16 cellular contexts compared by ENCODE assay signal in the genomic region with DNA sequence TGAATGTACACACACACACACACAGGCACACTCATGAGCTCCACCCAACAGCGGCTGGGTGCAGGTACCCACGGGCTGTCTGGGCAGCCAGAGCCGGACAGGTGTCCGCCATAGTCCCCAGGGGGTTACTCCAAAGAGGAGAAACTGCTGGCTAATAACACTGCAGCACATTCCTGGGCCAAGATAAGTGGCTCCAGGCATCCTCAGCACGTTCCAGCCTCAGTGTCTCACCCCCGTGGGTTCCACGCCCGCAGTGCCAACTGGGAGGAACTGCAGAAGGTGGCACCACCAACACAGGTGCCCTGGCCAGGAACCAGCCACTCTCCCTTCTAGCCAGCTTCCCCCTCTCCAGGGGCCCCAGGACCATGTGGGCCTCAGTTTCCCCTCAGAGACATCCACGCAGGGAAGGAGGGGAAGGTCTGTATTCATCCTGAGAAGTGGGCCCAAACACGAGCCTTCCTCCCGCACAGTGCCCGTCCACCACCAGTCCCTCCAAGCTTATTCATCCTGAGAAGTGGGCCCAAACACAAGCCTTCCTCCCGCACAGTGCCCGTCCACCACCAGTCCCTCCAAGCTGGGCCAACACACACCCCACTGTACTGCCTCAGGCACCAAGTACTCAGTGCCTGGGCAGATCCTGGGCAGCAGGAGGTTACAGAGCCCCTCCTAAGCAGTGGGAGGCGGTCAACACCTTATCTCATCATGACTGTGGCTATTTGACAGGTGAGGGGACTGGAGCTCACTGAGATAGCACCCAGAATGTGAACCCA. TPM values are rescaled to one million over a fixed set of nuclear protein-coding genes. Genes with fewer than 3 reads are reported as not detected.
DNase-seq lines count a peak whose midpoint lies in the region; ATAC-seq and TF ChIP-seq lines count a peak whose summit lies in the region.
"Had no signal": no experiment of that assay in that cellular context is flagged by ENCODE, and none has a peak within 500 bp of the region (broad histone marks: within the 10 kb centered on the region; RNA-seq: fewer than 3 reads in every experiment).

No MANE protein-coding gene starts in this region.

- H3K27me3 ChIP-seq in BE2C (no peaks in the 10 kb centered on the region), adrenal gland (no peaks in the 10 kb centered on the region), lung (ENCODE audit: control insufficient read depth, insufficient read depth) (no peaks in the 10 kb centered on the region), spleen (replicated peaks in 1 of 7) (peaks cover 0 to 3% (median 0%) of the 10 kb centered on the region in 7 donors)

- no peak for ATAC-seq in lung (ENCODE audit: insufficient read depth, low FRiP score)
- no peak for ATAC-seq in HG02759 (IDR thresholded peaks at IDR 0.05; ENCODE audit: unreplicated experiment)
- ATAC-seq: activated naive CD4-positive, alpha-beta T cell treated with anti-CD3 and anti-CD28 coated beads, Interleukin-2, amount 50 U/mL, for 72 hours had no signal

- H3K4me1 ChIP-seq in BE2C (peaks cover 6% of the 10 kb centered on the region), adrenal gland (replicated peaks in 1 of 2) (peaks cover 48 to 62% of the 10 kb centered on the region in 2 donors), lung (ENCODE audit: control insufficient read depth in 2 of 2, insufficient read depth in 2 of 2, low read length in 2 of 2) (peaks cover 17 to 47% of the 10 kb centered on the region in 2 donors), spleen (peaks cover 4 to 69% (median 31%) of the 10 kb centered on the region in 6 donors)

- intact Hi-C loops in adrenal gland (cut with DNase I) (no loop called here), spleen (cut with DNase I; ENCODE audit: low total_unique reads) (no loop called here)

- H3K36me3 ChIP-seq in BE2C (peaks cover 28% of the 10 kb centered on the region), adrenal gland (replicated peaks in 1 of 2) (no peaks in the 10 kb centered on the region), lung (ENCODE audit: control insufficient read depth in 2 of 2, insufficient read depth in 2 of 2, low read length in 2 of 2) (no peaks in the 10 kb centered on the region), spleen (no peaks in the 10 kb centered on the region)

- CTCF ChIA-PET in activated CD4-positive, alpha-beta memory T cell treated with anti-CD3 and anti-CD28 coated beads, Interleukin-2, amount 10 ng/mL, durations not matched to agents 7 days and 5 days (lab: Charles Lee) = no interaction called here

- H3K27me3 Mint-ChIP-seq in activated CD4-positive, alpha-beta memory T cell treated with anti-CD3 and anti-CD28 coated beads, Interleukin-2, amount 10 ng/mL, durations not matched to agents 7 days and 5 days = no peaks in the 10 kb centered on the region

- TF ChIP-seq POLR2A in adrenal gland (IDR thresholded peaks at IDR 0.05) = no peak
- TF ChIP-seq POLR2A in spleen (IDR thresholded peaks at IDR 0.05) = no peak

- TF ChIP-seq CTCF in BE2C (IDR thresholded peaks at IDR 0.05; ENCODE audit: low read depth, low read length) (no peak), adrenal gland (IDR thresholded peaks at IDR 0.05) (no peak), lung (IDR thresholded peaks at IDR 0.05; ENCODE audit: control extremely low read depth, extremely low read depth) (no peak), spleen (IDR thresholded peaks at IDR 0.05 in 8 of 11, conservative IDR thresholded peaks at IDR 0.05 in 3 of 11) (no peak)

- DNase-seq in BE2C = peak; percentile 3
- DNase-seq in adrenal gland = peak in 2 of 7 donors; percentile 6 to 13
- no peak for DNase-seq in lung (ENCODE audit: low spot score)
- DNase-seq in spleen = peak; percentile 62
- no peak for DNase-seq in activated CD4-positive, alpha-beta memory T cell treated with anti-CD3 and anti-CD28 coated beads, Interleukin-2, amount 10 ng/mL, durations not matched to agents 7 days and 5 days
- DNase-seq in A172 (ENCODE audit: low spot score) = no peak
- no peak for DNase-seq in HuH-7.5 (ENCODE audit: low spot score)
- DNase-seq: activated CD8-positive, alpha-beta memory T cell treated with anti-CD3 and anti-CD28 coated beads, Interleukin-2, amount 50 U/mL, for 4 hours; NCI-H526; nucleus accumbens; substantia nigra; T-helper 1 cell had no signal

- peak overlapping the region in 4 of 5 donors; percentile 22 to 81 (median 44) for H3K27ac ChIP-seq in adrenal gland
- H3K27ac ChIP-seq in lung (ENCODE audit: low read depth in 1 of 2, low read length in 1 of 2) = peak overlapping the region; percentile 46 to 72
- peak overlapping the region in 3 of 8 donors; percentile 66 to 73 (median 72) for H3K27ac ChIP-seq in spleen
- H3K27ac ChIP-seq: RWPE1 had no signal

- H3K4me1 Mint-ChIP-seq in activated CD4-positive, alpha-beta memory T cell treated with anti-CD3 and anti-CD28 coated beads, Interleukin-2, amount 10 ng/mL, durations not matched to agents 7 days and 5 days = no peaks in the 10 kb centered on the region
- H3K4me1 Mint-ChIP-seq: central memory CD8-positive, alpha-beta T cell had no signal

- no peak overlapping the region for H3K27ac Mint-ChIP-seq in activated CD4-positive, alpha-beta memory T cell treated with anti-CD3 and anti-CD28 coated beads, Interleukin-2, amount 10 ng/mL, durations not matched to agents 7 days and 5 days
- H3K27ac Mint-ChIP-seq: activated naive CD4-positive, alpha-beta T cell treated with anti-CD3 and anti-CD28 coated beads, Interleukin-2, amount 50 U/mL, for 72 hours had no signal

- H3K4me3 ChIP-seq in BE2C (ENCODE audit: low read depth, low read length) = no peak overlapping the region
- no peak overlapping the region for H3K4me3 ChIP-seq in adrenal gland
- no peak overlapping the region for H3K4me3 ChIP-seq in lung
- no peak overlapping the region for H3K4me3 ChIP-seq in spleen

- no peak overlapping the region for H3K4me3 Mint-ChIP-seq in activated CD4-positive, alpha-beta memory T cell treated with anti-CD3 and anti-CD28 coated beads, Interleukin-2, amount 10 ng/mL, durations not matched to agents 7 days and 5 days
- H3K4me3 Mint-ChIP-seq: central memory CD8-positive, alpha-beta T cell had no signal

- no peaks in the 10 kb centered on the region for H3K9me3 Mint-ChIP-seq in activated CD4-positive, alpha-beta memory T cell treated with anti-CD3 and anti-CD28 coated beads, Interleukin-2, amount 10 ng/mL, durations not matched to agents 7 days and 5 days
- H3K9me3 Mint-ChIP-seq: activated naive CD4-positive, alpha-beta T cell treated with anti-CD3 and anti-CD28 coated beads, Interleukin-2, amount 50 U/mL, for 72 hours; central memory CD8-positive, alpha-beta T cell had no signal

- POLR2A ChIA-PET in activated CD4-positive, alpha-beta memory T cell treated with anti-CD3 and anti-CD28 coated beads, Interleukin-2, amount 10 ng/mL, durations not matched to agents 7 days and 5 days (lab: Charles Lee) = no interaction called here

- H3K36me3 Mint-ChIP-seq in activated CD4-positive, alpha-beta memory T cell treated with anti-CD3 and anti-CD28 coated beads, Interleukin-2, amount 10 ng/mL, durations not matched to agents 7 days and 5 days (ENCODE audit: low read depth) = no peaks in the 10 kb centered on the region
- H3K36me3 Mint-ChIP-seq: activated naive CD4-positive, alpha-beta T cell treated with anti-CD3 and anti-CD28 coated beads, Interleukin-2, amount 50 U/mL, for 72 hours had no signal

- 88 to 94% (median 89%) methylated on average over 8 to 15 of the region's 15 CpGs for WGBS in adrenal gland, 4 donors
- WGBS in lung, 2 donors = 82 to 90% methylated on average over 15 of the region's 15 CpGs
- 87 to 95% (median 94%) methylated on average over 12 to 15 of the region's 15 CpGs for WGBS in spleen, 5 donors

- H3K9me3 ChIP-seq in BE2C (no peaks in the 10 kb centered on the region), adrenal gland (replicated peaks in 1 of 3) (no peaks in the 10 kb centered on the region), lung (ENCODE audit: control insufficient read depth in 2 of 2, insufficient read depth in 1 of 2, low read length in 1 of 2) (no peaks in the 10 kb centered on the region), spleen (no peaks in the 10 kb centered on the region)

RNA-seq across cellular contexts. Expression of a gene that starts 47.6 kb away (rescaled TPM):
- 65.0 TPM for polyA plus RNA-seq in BE2C (2012; ENCODE audit: insufficient read depth, insufficient read length, low read depth)
- 100 to 1,000 TPM; 238 to 341 (median 304) TPM for total RNA-seq in adrenal gland
- 100 to 1,000 TPM in 2 of 3 donors, 10 to 100 TPM in 1; 46.7 to 123 (median 122) TPM for polyA plus RNA-seq in adrenal gland
- total RNA-seq in lung = 100 to 1,000 TPM; 308 to 377 TPM
- 100 to 1,000 TPM in 1 of 2 donors, 10 to 100 TPM in 1; 67.0 to 108 TPM for polyA plus RNA-seq in lung
- total RNA-seq in spleen = 100 to 1,000 TPM; 170 to 580 (median 273) TPM
- 10 to 100 TPM in 1 of 3 donors, 1 to 10 TPM in 2; 6.9 to 48.7 (median 8.6) TPM for polyA plus RNA-seq in spleen
- 1 to 10 TPM; 3.2 to 3.4 TPM for total RNA-seq in activated CD4-positive, alpha-beta memory T cell treated with anti-CD3 and anti-CD28 coated beads, Interleukin-2, amount 10 ng/mL, durations not matched to agents 7 days and 5 days
- 1.6 and 1.7 TPM in 2 replicates for total RNA-seq in A172 (2014; rRNA removed; shearing (Covaris generic))

Comparison
In these comparisons a context has a peak if more than half of its experiments do, and no peak if none do; other contexts are left out.
1. DNase-seq: peak in BE2C (single experiment) and spleen (single experiment); none in lung (single experiment), activated CD4-positive, alpha-beta memory T cell treated with anti-CD3 and anti-CD28 coated beads, Interleukin-2, amount 10 ng/mL, durations not matched to agents 7 days and 5 days (single experiment), A172 (single experiment) and HuH-7.5 (single experiment).
2. RNA of a gene that starts 47.6 kb away (total RNA-seq): 308 to 377 TPM in lung, 238 to 341 TPM in adrenal gland and 170 to 580 TPM in spleen; 3.2 to 3.4 TPM in activated CD4-positive, alpha-beta memory T cell treated with anti-CD3 and anti-CD28 coated beads, Interleukin-2, amount 10 ng/mL, durations not matched to agents 7 days and 5 days and 1.6 to 1.7 TPM in A172; every median in the first group is over 10 times any median in the second.